In genomic region chr5:150641826-150642566, GRCh38 we compare ENCODE assay signal across 10 cellular contexts. TPM values are rescaled to one million over a fixed set of nuclear protein-coding genes. Genes with fewer than 3 reads are reported as not detected.
DNase-seq lines count a peak whose midpoint lies in the region; ATAC-seq and TF ChIP-seq lines count a peak whose summit lies in the region.
"Had no signal": no experiment of that assay in that cellular context is flagged by ENCODE, and none has a peak within 500 bp of the region (broad histone marks: within the 10 kb centered on the region; RNA-seq: fewer than 3 reads in every experiment).

No MANE protein-coding gene starts in this region.

- CTCF ChIA-PET in activated naive CD4-positive, alpha-beta T cell treated with anti-CD3 and anti-CD28 coated beads for 36 hours (lab: Charles Lee): interaction anchor here (1.2 kb wide), 1 partner anchor 15 kb away, joined by 4 read pairs; no protein-coding TSS in a partner anchor

- peaks cover 0 to 8% (median 0%) of the 10 kb centered on the region in 5 experiments for H3K9me3 Mint-ChIP-seq in brain
- H3K9me3 Mint-ChIP-seq in activated naive CD4-positive, alpha-beta T cell treated with anti-CD3 and anti-CD28 coated beads for 36 hours: no peaks in the 10 kb centered on the region
- H3K9me3 Mint-ChIP-seq: stimulated activated naive CD8-positive, alpha-beta T cell treated with anti-CD3 and anti-CD28 coated beads, Interleukin-15, Interleukin-2, amounts not matched to agents 100 ng/mL and 50 ng/mL, for 24 hours had no signal

- ATAC-seq in left lung: no peak
- no peak for ATAC-seq in GM18867 (IDR thresholded peaks at IDR 0.05; ENCODE audit: unreplicated experiment)

- H3K4me3 ChIP-seq in left lung (peak overlapping the region in 1 of 2 donors; percentile 32), skeletal muscle tissue (ENCODE audit: low read length in 3 of 3) (peak overlapping the region; percentile 17 to 70 (median 39))

- no peaks in the 10 kb centered on the region for H3K9me3 ChIP-seq in left lung
- H3K9me3 ChIP-seq in skeletal muscle tissue (ENCODE audit: control insufficient read depth in 3 of 3, low read length in 3 of 3): no peaks in the 10 kb centered on the region

- H3K36me3 ChIP-seq in left lung (no peaks in the 10 kb centered on the region), skeletal muscle tissue (ENCODE audit: control insufficient read depth in 3 of 3, insufficient read depth in 3 of 3, low read length in 3 of 3) (peaks cover 0 to under 1% (median 0%) of the 10 kb centered on the region in 3 donors)

- H3K36me3 Mint-ChIP-seq in brain: no peaks in the 10 kb centered on the region
- H3K36me3 Mint-ChIP-seq in activated naive CD4-positive, alpha-beta T cell treated with anti-CD3 and anti-CD28 coated beads for 36 hours (ENCODE audit: low read depth): no peaks in the 10 kb centered on the region

- H3K4me3 Mint-ChIP-seq in brain: peak overlapping the region in 2 of 5 experiments; percentile 38 to 87
- no peak overlapping the region for H3K4me3 Mint-ChIP-seq in activated naive CD4-positive, alpha-beta T cell treated with anti-CD3 and anti-CD28 coated beads for 36 hours
- H3K4me3 Mint-ChIP-seq: stimulated activated naive CD8-positive, alpha-beta T cell treated with anti-CD3 and anti-CD28 coated beads, Interleukin-15, Interleukin-2, amounts not matched to agents 100 ng/mL and 50 ng/mL, for 24 hours had no signal

- H3K9ac ChIP-seq in skeletal muscle tissue (ENCODE audit: low read depth in 1 of 3, low read length in 3 of 3): peak overlapping the region; percentile 63 to 88 (median 69)

- H3K27me3 Mint-ChIP-seq in brain: peaks cover 3% of the 10 kb centered on the region
- H3K27me3 Mint-ChIP-seq in activated naive CD4-positive, alpha-beta T cell treated with anti-CD3 and anti-CD28 coated beads for 36 hours (ENCODE audit: low read depth): peaks cover 3% of the 10 kb centered on the region

- DNase-seq in ELR (ENCODE audit: low read depth) (peak; percentile 36), left lung (no peak), NCI-H345 treated with DMSO at 0.1 percent for 48 hours (lab: John Stamatoyannopoulos, UW; ENCODE audit: unreplicated experiment) (no peak)
- DNase-seq in activated naive CD4-positive, alpha-beta T cell treated with anti-CD3 and anti-CD28 coated beads for 36 hours: no peak
- no peak for DNase-seq in activated CD8-positive, alpha-beta memory T cell treated with anti-CD3 and anti-CD28 coated beads for 24 hours
- DNase-seq: T-helper 9 cell had no signal

- H3K27ac ChIP-seq in left lung (peak overlapping the region; percentile 74 to 88), skeletal muscle tissue (ENCODE audit: low read depth, low read length) (peak overlapping the region; percentile 92)

- H3K4me1 ChIP-seq in left lung (peaks cover 58 to 87% of the 10 kb centered on the region in 2 donors), skeletal muscle tissue (ENCODE audit: control insufficient read depth in 3 of 3, insufficient read depth in 3 of 3, low read length in 3 of 3) (peaks cover 80 to 93% (median 91%) of the 10 kb centered on the region in 3 donors)

- no peak for TF ChIP-seq CTCF in brain (conservative IDR thresholded peaks at IDR 0.05)
- no peak for TF ChIP-seq CTCF in left lung (IDR thresholded peaks at IDR 0.05)

- H3K27ac Mint-ChIP-seq in brain: peak overlapping the region in 3 of 5 experiments; percentile 42 to 92 (median 79)
- no peak overlapping the region for H3K27ac Mint-ChIP-seq in activated naive CD4-positive, alpha-beta T cell treated with anti-CD3 and anti-CD28 coated beads for 36 hours
- H3K27ac Mint-ChIP-seq: stimulated activated naive CD8-positive, alpha-beta T cell treated with anti-CD3 and anti-CD28 coated beads, Interleukin-15, Interleukin-2, amounts not matched to agents 100 ng/mL and 50 ng/mL, for 24 hours had no signal

- H3K27me3 ChIP-seq in left lung (no peaks in the 10 kb centered on the region), skeletal muscle tissue (ENCODE audit: control insufficient read depth in 3 of 3, insufficient read depth in 3 of 3, low read length in 3 of 3) (no peaks in the 10 kb centered on the region)

- intact Hi-C loops in left lung (cut with DNase I): loop anchor here in 1 of 2 donors (10.0 kb wide), 1 partner anchor 67 kb away; no protein-coding TSS in a partner anchor
- intact Hi-C loops in activated naive CD4-positive, alpha-beta T cell treated with anti-CD3 and anti-CD28 coated beads for 36 hours (cut with micrococcal nuclease): no loop called here

- peaks cover 80% of the 10 kb centered on the region for H3K4me1 Mint-ChIP-seq in brain
- H3K4me1 Mint-ChIP-seq in activated naive CD4-positive, alpha-beta T cell treated with anti-CD3 and anti-CD28 coated beads for 36 hours (ENCODE audit: low read depth): no peaks in the 10 kb centered on the region

RNA-seq across cellular contexts. Expression of gene SYNPO, which starts 1.5 kb away (rescaled TPM):
- polyA plus RNA-seq in brain (ENCODE audit: insufficient read depth, low read depth, low replicate concordance): 50.7 TPM
- total RNA-seq in left lung (100 to 1,000 TPM in 1 of 2 donors, 10 to 100 TPM in 1; 80.4 to 114 TPM), skeletal muscle tissue (6.3 TPM)
- total RNA-seq in activated naive CD4-positive, alpha-beta T cell treated with anti-CD3 and anti-CD28 coated beads for 36 hours: under 1 TPM; 0.14 to 0.17 TPM

RNA-seq across cellular contexts. Expression of gene MYOZ3, which starts 19.1 kb away (rescaled TPM):
- 0.24 TPM for polyA plus RNA-seq in brain (ENCODE audit: insufficient read depth, low read depth, low replicate concordance)
- total RNA-seq in left lung: 1 to 10 TPM in 1 of 2 donors, under 1 TPM in 1; 0.79 to 3.1 TPM
- total RNA-seq in skeletal muscle tissue: 4.7 TPM
- under 1 TPM; 0.17 to 0.49 TPM for total RNA-seq in activated naive CD4-positive, alpha-beta T cell treated with anti-CD3 and anti-CD28 coated beads for 36 hours

RNA-seq across cellular contexts. Expression of gene RBM22, which starts 58.9 kb away (rescaled TPM):
- 52.7 TPM for polyA plus RNA-seq in brain (ENCODE audit: insufficient read depth, low read depth, low replicate concordance)
- total RNA-seq in left lung (10 to 100 TPM; 36.4 to 48.1 TPM), skeletal muscle tissue (18.8 TPM)
- 10 to 100 TPM; 86.2 to 88.2 TPM for total RNA-seq in activated naive CD4-positive, alpha-beta T cell treated with anti-CD3 and anti-CD28 coated beads for 36 hours

Comparison
In these comparisons a context has a peak if more than half of its experiments do, and no peak if none do; other contexts are left out.
1. RNA of gene SYNPO, which starts 1.5 kb away (total RNA-seq): 80.4 to 114 TPM in left lung; 6.3 TPM in skeletal muscle tissue (single experiment) and 0.14 to 0.17 TPM in activated naive CD4-positive, alpha-beta T cell treated with anti-CD3 and anti-CD28 coated beads for 36 hours; every median in the first group is over 10 times any median in the second.